20 cellular contexts compared by ENCODE assay signal in genomic region chr2:241615041-241615440, GRCh38.
"Had no signal": no experiment of that assay in that cellular context is flagged by ENCODE, and none has a peak within 500 bp of the region (broad histone marks: within the 10 kb centered on the region; RNA-seq: fewer than 3 reads in every experiment).

No MANE protein-coding gene starts in this region.

- H3K27ac ChIP-seq: cardiac muscle cell, esophagus muscularis mucosa, gastroesophageal sphincter, left lung, sigmoid colon, spleen, thyroid gland had no signal

- H3K4me3 ChIP-seq: cardiac muscle cell, esophagus muscularis mucosa, gastroesophageal sphincter, heart left ventricle, left lung, sigmoid colon, spleen, thyroid gland had no signal

- H3K27me3 ChIP-seq: cardiac muscle cell, esophagus muscularis mucosa, gastroesophageal sphincter, heart left ventricle, sigmoid colon, spleen, thyroid gland had no signal

- H3K36me3 ChIP-seq: cardiac muscle cell, thyroid gland had no signal

- DNase-seq: activated B cell treated with CpG ODN at 0.5 μM for 24 hours; activated CD4-positive, alpha-beta T cell treated with anti-CD3 and anti-CD28 coated beads, Interleukin-2, amount 10 ng/mL, durations not matched to agents 24 days and 14 days; activated effector memory CD4-positive, alpha-beta T cell treated with anti-CD3 and anti-CD28 coated beads, Interleukin-2, amount 50 U/mL, for 16 hours; activated T-cell treated with anti-CD3 and anti-CD28 coated beads, Interleukin-2, amount 50 U/mL, for 72 hours; amniotic stem cell; effector CD8-positive, alpha-beta T cell; heart left ventricle; mammary epithelial cell; nephron progenitor cell; nucleus accumbens; sigmoid colon; spleen; stimulated activated CD8-positive, alpha-beta memory T cell treated with anti-CD3 and anti-CD28 coated beads, Interleukin-4, amount 100 ng/mL, for 48 hours; stimulated activated naive CD4-positive, alpha-beta T cell treated with Interleukin-2 at 50 U/mL for 16 hours; thyroid gland had no signal

- H3K9me3 ChIP-seq: esophagus muscularis mucosa, gastroesophageal sphincter, heart left ventricle, left lung, sigmoid colon, spleen, thyroid gland had no signal

- ATAC-seq: activated naive CD4-positive, alpha-beta T cell treated with anti-CD3 and anti-CD28 coated beads, Interleukin-2, amount 50 U/mL, for 72 hours; activated T-cell treated with anti-CD3 and anti-CD28 coated beads, Interleukin-2, amount 50 U/mL, for 72 hours; gastroesophageal sphincter; heart left ventricle; left lung had no signal
